ENCODE assay signal across 1 cellular context in genomic region chr1:201984446-201984845, GRCh38.
A peak's percentile ranks its signal among the peaks of the same experiment; 100 is the strongest.
TF ChIP-seq lines count a peak whose summit lies in the region.

No MANE protein-coding gene starts in this region.

TF ChIP-seq in H1, 55 proteins besides CTCF, POLR2A, EP300 and RAD21:
- TF ChIP-seq MAX (IDR thresholded peaks at IDR 0.05) = no peak
- peak; percentile 75 for TF ChIP-seq MAFK (IDR thresholded peaks at IDR 0.05; ENCODE audit: low read depth, low read length)
